ENCODE assay signal across 8 cellular contexts in the genomic region with DNA sequence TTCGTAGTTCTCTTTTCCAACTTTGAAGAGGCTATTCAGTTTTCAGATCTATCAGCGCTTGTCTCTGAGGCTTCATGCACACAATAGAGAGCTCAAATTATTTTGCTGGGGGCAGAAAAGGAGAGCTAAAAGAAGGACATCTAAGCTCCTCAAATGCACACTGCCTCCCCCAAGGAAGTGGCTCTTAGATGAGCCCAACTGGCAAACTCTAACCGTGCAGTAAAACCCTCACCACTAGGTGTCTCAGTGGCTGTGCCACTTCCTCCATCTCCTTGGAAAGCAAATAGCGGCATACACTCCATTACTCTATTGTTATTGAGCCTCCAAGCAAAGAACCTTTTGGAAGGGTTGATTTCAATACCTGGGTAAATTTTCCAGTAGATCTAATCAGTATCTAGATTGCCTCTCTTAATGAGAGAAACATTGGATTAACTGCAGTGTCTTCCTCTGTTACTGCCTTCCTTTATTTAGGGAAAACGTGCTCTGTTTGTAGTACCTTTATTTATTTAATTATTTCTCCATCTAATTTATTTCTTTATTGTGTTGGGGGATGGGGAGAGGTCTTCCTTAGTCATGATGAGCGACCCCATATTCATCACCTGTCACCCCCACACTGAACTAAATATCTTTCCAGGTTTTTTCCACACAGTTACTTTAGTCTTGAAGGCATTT. TPM values are rescaled to one million over a fixed set of nuclear protein-coding genes. Genes with fewer than 3 reads are reported as not detected.
DNase-seq lines count a peak whose midpoint lies in the region; ATAC-seq and TF ChIP-seq lines count a peak whose summit lies in the region.

No MANE protein-coding gene starts in this region.

- intact Hi-C loops in Right ventricle myocardium superior (cut with DNase I) (loop anchor here (10.0 kb wide), 1 partner anchor 363 kb away; no protein-coding TSS in a partner anchor), uterus (cut with DNase I; ENCODE audit: low total_unique reads) (no loop called here)

- no peak for TF ChIP-seq POLR2A in uterus (IDR thresholded peaks at IDR 0.05)

- no peak overlapping the region for H3K27ac ChIP-seq in uterus

- no peak overlapping the region for H3K4me3 Mint-ChIP-seq in activated naive CD8-positive, alpha-beta T cell treated with anti-CD3 and anti-CD28 coated beads for 36 hours

- DNase-seq in COLO668 (lab: John Stamatoyannopoulos, UW; ENCODE audit: unreplicated experiment) (peak; percentile 77), NCI-H1092 treated with DMSO at 0.1 percent for 48 hours (lab: John Stamatoyannopoulos, UW) (peak; percentile 94), Right ventricle myocardium superior (peak; percentile 55), pons (ENCODE audit: low spot score) (peak; percentile 94), uterus (peak; percentile 58 to 68)
- peak; percentile 65 for DNase-seq in activated naive CD8-positive, alpha-beta T cell treated with anti-CD3 and anti-CD28 coated beads for 36 hours

- H3K4me1 Mint-ChIP-seq in activated naive CD8-positive, alpha-beta T cell treated with anti-CD3 and anti-CD28 coated beads for 36 hours = peaks cover 7% of the 10 kb centered on the region

- no peaks in the 10 kb centered on the region for H3K4me1 ChIP-seq in uterus

- no peaks in the 10 kb centered on the region for H3K9me3 Mint-ChIP-seq in activated naive CD8-positive, alpha-beta T cell treated with anti-CD3 and anti-CD28 coated beads for 36 hours

- TF ChIP-seq CTCF in uterus (IDR thresholded peaks at IDR 0.05) = peak; percentile 78 to 89 (median 84)

- peak; percentile 79 for ATAC-seq in GM21717 (IDR thresholded peaks at IDR 0.05; ENCODE audit: unreplicated experiment)
- peak; percentile 100 for ATAC-seq in SK-N-SH treated with all-trans-retinoic acid at 6 μM for 48 hours
- peak; percentile 97 for ATAC-seq in Right ventricle myocardium superior (ENCODE audit: poor library complexity)

- no peaks in the 10 kb centered on the region for H3K9me3 ChIP-seq in uterus

- no peak overlapping the region for H3K27ac Mint-ChIP-seq in activated naive CD8-positive, alpha-beta T cell treated with anti-CD3 and anti-CD28 coated beads for 36 hours

- no peaks in the 10 kb centered on the region for H3K36me3 Mint-ChIP-seq in activated naive CD8-positive, alpha-beta T cell treated with anti-CD3 and anti-CD28 coated beads for 36 hours

- no peaks in the 10 kb centered on the region for H3K27me3 ChIP-seq in uterus

- no peaks in the 10 kb centered on the region for H3K36me3 ChIP-seq in uterus

- no peak overlapping the region for H3K4me3 ChIP-seq in uterus

- H3K27me3 Mint-ChIP-seq in activated naive CD8-positive, alpha-beta T cell treated with anti-CD3 and anti-CD28 coated beads for 36 hours = peaks cover 3% of the 10 kb centered on the region

TF ChIP-seq in SK-N-SH treated with all-trans-retinoic acid at 6 μM for 48 hours, 23 proteins besides CTCF, POLR2A, EP300 and RAD21:
- 0 out of 2 replicates have a peak, but pooled peaks have one; percentile 42 for TF ChIP-seq ZFP3 (CRISPR knock-in tag; IDR thresholded peaks at IDR 0.05)
- TF ChIP-seq, protein P1, sequence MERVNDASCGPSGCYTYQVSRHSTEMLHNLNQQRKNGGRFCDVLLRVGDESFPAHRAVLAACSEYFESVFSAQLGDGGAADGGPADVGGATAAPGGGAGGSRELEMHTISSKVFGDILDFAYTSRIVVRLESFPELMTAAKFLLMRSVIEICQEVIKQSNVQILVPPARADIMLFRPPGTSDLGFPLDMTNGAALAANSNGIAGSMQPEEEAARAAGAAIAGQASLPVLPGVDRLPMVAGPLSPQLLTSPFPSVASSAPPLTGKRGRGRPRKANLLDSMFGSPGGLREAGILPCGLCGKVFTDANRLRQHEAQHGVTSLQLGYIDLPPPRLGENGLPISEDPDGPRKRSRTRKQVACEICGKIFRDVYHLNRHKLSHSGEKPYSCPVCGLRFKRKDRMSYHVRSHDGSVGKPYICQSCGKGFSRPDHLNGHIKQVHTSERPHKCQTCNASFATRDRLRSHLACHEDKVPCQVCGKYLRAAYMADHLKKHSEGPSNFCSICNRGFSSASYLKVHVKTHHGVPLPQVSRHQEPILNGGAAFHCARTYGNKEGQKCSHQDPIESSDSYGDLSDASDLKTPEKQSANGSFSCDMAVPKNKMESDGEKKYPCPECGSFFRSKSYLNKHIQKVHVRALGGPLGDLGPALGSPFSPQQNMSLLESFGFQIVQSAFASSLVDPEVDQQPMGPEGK (CRISPR knock-in tag; IDR thresholded peaks at IDR 0.05; ENCODE audit: borderline replicate concordance) = no peak
- TF ChIP-seq, protein P2, sequence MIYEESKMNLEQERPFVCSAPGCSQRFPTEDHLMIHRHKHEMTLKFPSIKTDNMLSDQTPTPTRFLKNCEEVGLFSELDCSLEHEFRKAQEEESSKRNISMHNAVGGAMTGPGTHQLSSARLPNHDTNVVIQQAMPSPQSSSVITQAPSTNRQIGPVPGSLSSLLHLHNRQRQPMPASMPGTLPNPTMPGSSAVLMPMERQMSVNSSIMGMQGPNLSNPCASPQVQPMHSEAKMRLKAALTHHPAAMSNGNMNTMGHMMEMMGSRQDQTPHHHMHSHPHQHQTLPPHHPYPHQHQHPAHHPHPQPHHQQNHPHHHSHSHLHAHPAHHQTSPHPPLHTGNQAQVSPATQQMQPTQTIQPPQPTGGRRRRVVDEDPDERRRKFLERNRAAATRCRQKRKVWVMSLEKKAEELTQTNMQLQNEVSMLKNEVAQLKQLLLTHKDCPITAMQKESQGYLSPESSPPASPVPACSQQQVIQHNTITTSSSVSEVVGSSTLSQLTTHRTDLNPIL (CRISPR knock-in tag; IDR thresholded peaks at IDR 0.05; ENCODE audit: low read depth) = no peak

RNA-seq across cellular contexts. Expression of a gene that starts 9.2 kb away (rescaled TPM):
- 100 to 1,000 TPM; 423 to 440 TPM for total RNA-seq in activated naive CD8-positive, alpha-beta T cell treated with anti-CD3 and anti-CD28 coated beads for 36 hours
- total RNA-seq in Right ventricle myocardium superior (78.1 TPM), uterus (100 to 1,000 TPM in 3 of 4 donors, 10 to 100 TPM in 1; 82.1 to 310 (median 200) TPM)
